Comparison of ENCODE assay signal across 13 cellular contexts in the genomic region with DNA sequence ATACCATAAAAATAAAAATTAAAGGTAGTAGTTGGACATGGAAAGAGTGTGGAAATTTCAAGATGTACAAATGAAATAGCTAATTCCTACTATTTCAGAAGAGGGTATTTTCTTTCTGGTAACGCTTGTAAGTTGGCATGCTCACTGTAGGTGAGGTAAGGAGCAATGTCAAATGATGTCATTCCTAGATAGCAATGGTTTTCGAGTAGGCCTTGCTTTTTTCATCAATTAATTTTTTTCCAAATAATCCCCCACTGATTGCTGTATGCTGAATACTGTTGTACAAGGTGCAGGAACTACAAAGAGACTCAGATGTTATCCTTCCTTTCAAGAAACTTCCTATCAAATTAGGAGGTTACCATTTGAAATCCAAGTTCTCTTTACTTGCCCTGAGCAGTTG. TPM values are rescaled to one million over a fixed set of nuclear protein-coding genes. Genes with fewer than 3 reads are reported as not detected.
DNase-seq lines count a peak whose midpoint lies in the region; ATAC-seq, FAIRE-seq and TF ChIP-seq lines count a peak whose summit lies in the region.
"Had no signal": no experiment of that assay in that cellular context is flagged by ENCODE, and none has a peak within 500 bp of the region (broad histone marks: within the 10 kb centered on the region; RNA-seq: fewer than 3 reads in every experiment).

No MANE protein-coding gene starts in this region.

- no peaks in the 10 kb centered on the region for H3K9me2 ChIP-seq in PC-9 (ENCODE audit: insufficient read depth)

- TF ChIP-seq CTCF in heart left ventricle (IDR thresholded peaks at IDR 0.05) = no peak
- no peak for TF ChIP-seq CTCF in kidney (IDR thresholded peaks at IDR 0.05; ENCODE audit: borderline replicate concordance, extremely low read depth, insufficient read depth)
- TF ChIP-seq CTCF in prostate gland (IDR thresholded peaks at IDR 0.05) = no peak
- TF ChIP-seq CTCF in vagina (IDR thresholded peaks at IDR 0.05) = no peak
- no peak for TF ChIP-seq CTCF in PC-9 (conservative IDR thresholded peaks at IDR 0.05)

- no TSS peak for BruUV-seq in PC-9 (replicated peaks; lab: Mats Ljungman, UMichigan)

- peak overlapping the region in 4 of 12 donors; percentile 57 to 70 (median 68) for H3K4me3 ChIP-seq in heart left ventricle
- peak overlapping the region in 1 of 2 donors; percentile 97 for H3K4me3 ChIP-seq in kidney (ENCODE audit: low read length in 2 of 2)
- H3K4me3 ChIP-seq in prostate gland = no peak overlapping the region
- peak overlapping the region in 1 of 2 donors; percentile 63 for H3K4me3 ChIP-seq in vagina
- H3K4me3 ChIP-seq in PC-9 = no peak overlapping the region
- H3K4me3 ChIP-seq: A549, MG63 had no signal

- CTCF ChIA-PET in PC-9 (lab: Charles Lee) = interaction anchor here (0.6 kb wide), 1 partner anchor 260 kb away, joined by 6 read pairs; no protein-coding TSS in a partner anchor

- no peak overlapping the region for H2AFZ ChIP-seq in PC-9

- no peaks in the 10 kb centered on the region for H3F3A ChIP-seq in PC-9 (ENCODE audit: insufficient read depth, low read depth)

- no peaks in the 10 kb centered on the region for H3K79me2 ChIP-seq in PC-9 (ENCODE audit: low read depth)

- WGBS in heart left ventricle, 4 donors = 64 to 82% (median 72%) methylated on average over 2 of the region's 2 CpGs
- 80% methylated on average over 2 of the region's 2 CpGs for WGBS in prostate gland

- intact Hi-C loops in heart left ventricle (cut with DNase I) = loop anchor here in 6 of 10 donors (5.0 to 10.0 kb wide), 4 partner anchors 45 to 252 kb away; no protein-coding TSS in a partner anchor
- intact Hi-C loops in left ventricle myocardium superior (cut with micrococcal nuclease) = no loop called here
- intact Hi-C loops in kidney (cut with DNase I) = no loop called here
- intact Hi-C loops in prostate gland (cut with DNase I) = no loop called here
- intact Hi-C loops in vagina (cut with DNase I) = no loop called here
- intact Hi-C loops in PC-9 (cut with micrococcal nuclease; ENCODE audit: unreplicated experiment) = no loop called here

- H3K4me2 ChIP-seq in PC-9 = no peak overlapping the region
- H3K4me2 ChIP-seq: A549 had no signal

- H3K27ac ChIP-seq in heart left ventricle (peak overlapping the region; percentile 69 to 94 (median 87)), kidney (ENCODE audit: low read depth in 2 of 2, low read length in 2 of 2) (peak overlapping the region; percentile 95 to 97), prostate gland (peak overlapping the region; percentile 82 to 83), vagina (peak overlapping the region; percentile 87), PC-9 (no peak overlapping the region)
- H3K27ac ChIP-seq: A549 had no signal

- H4K20me1 ChIP-seq in PC-9 (ENCODE audit: insufficient read depth) = no peaks in the 10 kb centered on the region

- POLR2A ChIA-PET in PC-9 (lab: Charles Lee; ENCODE audit: unreplicated experiment) = no interaction called here

- no peak for FAIRE-seq in kidney (lab: Jason Lieb, UNC)
- FAIRE-seq: A549 had no signal

- H3K27me3 ChIP-seq in heart left ventricle (no peaks in the 10 kb centered on the region), prostate gland (replicated peaks; ENCODE audit: insufficient read depth) (no peaks in the 10 kb centered on the region), vagina (no peaks in the 10 kb centered on the region), PC-9 (ENCODE audit: insufficient read depth, low read depth) (no peaks in the 10 kb centered on the region)
- H3K27me3 ChIP-seq: MG63 had no signal

- H3K4me1 ChIP-seq in heart left ventricle = peaks cover 0 to 36% (median 22%) of the 10 kb centered on the region in 12 donors
- peaks cover 4 to 15% of the 10 kb centered on the region in 2 donors for H3K4me1 ChIP-seq in kidney (ENCODE audit: control insufficient read depth in 1 of 2, insufficient read depth in 1 of 2, low read depth in 1 of 2, low read length in 2 of 2)
- peaks cover 8% of the 10 kb centered on the region for H3K4me1 ChIP-seq in prostate gland (replicated peaks)
- H3K4me1 ChIP-seq in vagina = peaks cover 35% of the 10 kb centered on the region
- peaks cover 14% of the 10 kb centered on the region for H3K4me1 ChIP-seq in PC-9 (replicated peaks; ENCODE audit: insufficient read depth)
- H3K4me1 ChIP-seq: A549 had no signal

- DNase-seq in heart left ventricle (no peak), left ventricle myocardium superior (no peak), kidney (no peak), prostate gland (ENCODE audit: low spot score) (no peak), vagina (ENCODE audit: extremely low spot score in 2 of 2) (no peak), erythroblast (lab: John Stamatoyannopoulos, UW) (no peak), PC-9 (no peak)
- DNase-seq: activated effector memory CD4-positive, alpha-beta T cell treated with Interleukin-2 at 50 U/mL for 16 hours; MG63; stimulated activated CD4-positive, alpha-beta T cell treated with anti-CD3 and anti-CD28 coated beads, Interleukin-4, amount 100 ng/mL, for 24 hours had no signal

- ATAC-seq in heart left ventricle (no peak), left ventricle myocardium superior (no peak), GM18867 (IDR thresholded peaks at IDR 0.05; ENCODE audit: unreplicated experiment) (no peak)
- ATAC-seq: stimulated activated effector memory CD8-positive, alpha-beta T cell treated with anti-CD3 and anti-CD28 coated beads, Interleukin-12 subunit alpha, Interleukin-12 subunit beta, amount 100 ng/mL, for 72 hours had no signal

- no peaks in the 10 kb centered on the region for H3K9me3 ChIP-seq in heart left ventricle
- H3K9me3 ChIP-seq in kidney (ENCODE audit: control insufficient read depth in 1 of 2, low read length in 2 of 2) = no peaks in the 10 kb centered on the region
- H3K9me3 ChIP-seq in prostate gland = no peaks in the 10 kb centered on the region
- no peaks in the 10 kb centered on the region for H3K9me3 ChIP-seq in vagina
- no peaks in the 10 kb centered on the region for H3K9me3 ChIP-seq in PC-9 (ENCODE audit: insufficient read depth, low read depth)
- H3K9me3 ChIP-seq: A549, MG63 had no signal

- no peak for TF ChIP-seq POLR2A in heart left ventricle (IDR thresholded peaks at IDR 0.05)
- TF ChIP-seq POLR2A in prostate gland (IDR thresholded peaks at IDR 0.05) = no peak
- TF ChIP-seq POLR2A in vagina (IDR thresholded peaks at IDR 0.05) = no peak
- TF ChIP-seq POLR2A in erythroblast (IDR thresholded peaks at IDR 0.05; ENCODE audit: low read length) = no peak

- H3K9ac ChIP-seq in kidney (ENCODE audit: low read length in 2 of 2) = no peak overlapping the region

- H3K36me3 ChIP-seq in heart left ventricle (peaks cover 0 to 7% (median 3%) of the 10 kb centered on the region in 9 donors), kidney (ENCODE audit: control insufficient read depth in 1 of 2, insufficient read depth in 2 of 2, low read length in 2 of 2) (peaks cover 0 to 2% of the 10 kb centered on the region in 2 donors), prostate gland (no peaks in the 10 kb centered on the region), vagina (peaks cover 0 to 3% of the 10 kb centered on the region in 2 donors), PC-9 (ENCODE audit: low read depth) (no peaks in the 10 kb centered on the region)
- H3K36me3 ChIP-seq: MG63 had no signal

RNA-seq across cellular contexts. Expression of a gene that starts 0.9 kb away (rescaled TPM):
- 100 to 1,000 TPM; 167 to 547 (median 255) TPM for total RNA-seq in heart left ventricle
- 10 to 100 TPM; 53.3 to 72.3 TPM for polyA plus RNA-seq in heart left ventricle
- total RNA-seq in left ventricle myocardium superior = 297 TPM
- total RNA-seq in kidney = 305 TPM
- polyA plus RNA-seq in kidney (ENCODE audit: insufficient read depth, low read depth, low replicate concordance) = 390 TPM
- 100 to 1,000 TPM; 228 to 503 TPM for total RNA-seq in prostate gland
- 344 TPM for total RNA-seq in vagina
- 4.6 and 5.3 TPM in 2 replicates for total RNA-seq in PC-9 (2021)

RNA-seq across cellular contexts. Expression of a gene that starts 56.0 kb away (rescaled TPM):
- total RNA-seq in heart left ventricle = 1 to 10 TPM in 5 of 9 donors, under 1 TPM in 4; 0.32 to 3.2 (median 1.0) TPM
- polyA plus RNA-seq in heart left ventricle = under 1 TPM; 0.42 to 0.71 TPM
- 0.77 TPM for total RNA-seq in left ventricle myocardium superior
- 1.1 TPM for total RNA-seq in kidney
- polyA plus RNA-seq in kidney (ENCODE audit: insufficient read depth, low read depth, low replicate concordance) = 0.15 TPM
- 1 to 10 TPM in 1 of 2 donors, under 1 TPM in 1; 0.36 to 1.8 TPM for total RNA-seq in prostate gland
- not detected for total RNA-seq in vagina
- total RNA-seq in PC-9 (2021) = 0.25 and 0.26 TPM in 2 replicates
- polyA plus RNA-seq: A549 had no signal

Comparison
In these comparisons a context has a peak if more than half of its experiments do, and no peak if none do; other contexts are left out.
1. intact Hi-C loops: an anchor here in heart left ventricle (5.0 to 10.0 kb wide); none called in left ventricle myocardium superior, kidney, prostate gland, vagina and PC-9.
2. RNA of a gene that starts 0.9 kb away (total RNA-seq): 228 to 503 TPM in prostate gland, 344 TPM in vagina (single experiment), 305 TPM in kidney (single experiment), 297 TPM in left ventricle myocardium superior (single experiment) and 167 to 547 TPM in heart left ventricle; 4.6 to 5.3 TPM in PC-9; every median in the first group is over 10 times any median in the second.